Comparison of ENCODE assay signal across 10 cellular contexts in the genomic region with DNA sequence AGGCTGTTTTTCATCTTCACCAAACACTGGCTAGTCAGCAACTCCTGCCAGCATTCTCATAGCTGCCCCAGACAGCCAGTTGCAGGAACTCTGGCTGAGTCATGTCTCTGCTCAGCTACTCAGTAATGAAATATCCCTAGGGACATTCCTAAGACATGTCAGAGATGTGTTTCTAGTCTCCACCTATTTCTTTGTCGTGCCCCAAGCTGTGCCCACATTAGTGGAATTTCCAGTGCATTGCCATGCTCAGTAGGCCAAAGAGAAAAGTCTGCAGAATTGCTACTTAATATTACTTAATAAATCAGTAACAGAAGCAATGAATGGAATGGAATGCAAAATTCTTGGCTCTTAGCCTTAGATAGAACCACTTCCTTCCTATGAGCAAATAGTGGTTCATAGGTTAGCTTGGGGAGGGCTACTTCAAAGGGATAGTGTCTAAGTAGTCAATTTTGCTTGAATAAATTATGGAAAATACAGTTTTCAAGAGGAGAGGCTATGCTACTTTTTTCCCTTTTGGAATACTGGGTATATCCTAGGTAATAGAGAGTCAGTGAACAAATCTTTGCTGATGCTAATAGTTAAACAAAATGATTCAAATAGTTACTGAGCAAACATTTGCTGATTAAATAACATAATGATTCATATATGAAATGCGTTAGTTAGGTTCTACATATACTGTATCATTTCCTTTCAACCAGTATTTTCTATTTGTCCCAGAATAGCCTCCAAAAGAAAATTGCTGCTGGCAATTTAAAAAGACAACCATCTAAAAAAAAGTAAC. TPM values are rescaled to one million over a fixed set of nuclear protein-coding genes. Genes with fewer than 3 reads are reported as not detected.
DNase-seq lines count a peak whose midpoint lies in the region; ATAC-seq lines count a peak whose summit lies in the region.
"Had no signal": no experiment of that assay in that cellular context is flagged by ENCODE, and none has a peak within 500 bp of the region (broad histone marks: within the 10 kb centered on the region; RNA-seq: fewer than 3 reads in every experiment).

No MANE protein-coding gene starts in this region.

- H3K36me3 ChIP-seq in ACC112 (ENCODE audit: insufficient read depth, low read length): no peaks in the 10 kb centered on the region
- no peaks in the 10 kb centered on the region for H3K36me3 ChIP-seq in mesenchymal stem cell (ENCODE audit: control insufficient read depth in 1 of 2, insufficient read depth in 2 of 2, low read depth in 1 of 2, low read length in 2 of 2)

- no peaks in the 10 kb centered on the region for H3K79me2 ChIP-seq in ACC112 (ENCODE audit: control insufficient read depth, insufficient read depth, low read length, unreplicated experiment)

- no peak overlapping the region for H2BK12ac ChIP-seq in mesenchymal stem cell (ENCODE audit: low read length in 2 of 2)

- no peak overlapping the region for H3K23ac ChIP-seq in mesenchymal stem cell (ENCODE audit: low read length in 2 of 2)

- H3K27ac ChIP-seq in ACC112 (ENCODE audit: low read depth, low read length) (peak overlapping the region; percentile 98), mesenchymal stem cell (ENCODE audit: low read length, poor library complexity, severe bottlenecking) (peak overlapping the region; percentile 96)

- no peak overlapping the region for H3K14ac ChIP-seq in mesenchymal stem cell (ENCODE audit: low read length in 2 of 2)

- H2BK120ac ChIP-seq in mesenchymal stem cell (ENCODE audit: low read depth, low read length): no peak overlapping the region

- H3K4ac ChIP-seq in mesenchymal stem cell (ENCODE audit: low read depth in 1 of 2, low read length in 2 of 2): no peak overlapping the region

- WGBS in mesenchymal stem cell: 6% methylated on average over 2 of the region's 2 CpGs

- H3K79me1 ChIP-seq in mesenchymal stem cell (replicated peaks; ENCODE audit: low read length, poor library complexity, severe bottlenecking): no peaks in the 10 kb centered on the region

- H3K27me3 Mint-ChIP-seq in stimulated activated memory B cell treated with anti-CD40 and anti-IgM and Interleukin-4, amounts not matched to agents 10 μg/mL and 1 μg/mL and 100 μg/mL, for 72 hours: no peaks in the 10 kb centered on the region

- no peak for ATAC-seq in stimulated activated memory B cell treated with anti-CD40 and anti-IgM and Interleukin-4, amounts not matched to agents 10 μg/mL and 1 μg/mL and 100 μg/mL, for 72 hours
- ATAC-seq in GM19023 (IDR thresholded peaks at IDR 0.05; ENCODE audit: unreplicated experiment): no peak

- H3K18ac ChIP-seq in mesenchymal stem cell (ENCODE audit: low read depth in 1 of 2, low read length in 2 of 2): no peak overlapping the region

- peak overlapping the region; percentile 58 for H3K4me3 ChIP-seq in ACC112 (ENCODE audit: low read depth, low read length)
- H3K4me3 ChIP-seq in mesenchymal stem cell (ENCODE audit: insufficient read depth in 1 of 2, low read depth in 1 of 2, low read length in 2 of 2): no peak overlapping the region

- H2AK5ac ChIP-seq in mesenchymal stem cell (ENCODE audit: low read length, severe bottlenecking): no peak overlapping the region

- DNase-seq in LHCN-M2 (ENCODE audit: low read depth) (peak; percentile 100), dermis microvascular lymphatic vessel endothelial cell (ENCODE audit: low read depth in 2 of 2) (peak; percentile 66 to 92), mesenchymal stem cell (peak; percentile 96), NCI-H1436 (lab: John Stamatoyannopoulos, UW) (no peak)
- no peak for DNase-seq in activated CD4-positive, alpha-beta T cell treated with anti-CD3 and anti-CD28 coated beads for 4 hours
- DNase-seq: erythroblast, NCI-H146 had no signal

- peak overlapping the region; percentile 93 for H2BK5ac ChIP-seq in mesenchymal stem cell (ENCODE audit: low read depth, low read length, poor library complexity, severe bottlenecking)

- no peak overlapping the region for H2AFZ ChIP-seq in ACC112 (ENCODE audit: low read length, unreplicated experiment)
- H2AFZ ChIP-seq in mesenchymal stem cell (ENCODE audit: low read depth, low read length): no peak overlapping the region

- peaks cover 31% of the 10 kb centered on the region for H3K4me1 ChIP-seq in ACC112 (ENCODE audit: control insufficient read depth, insufficient read depth, low read length, unreplicated experiment)
- H3K4me1 ChIP-seq in mesenchymal stem cell (ENCODE audit: control insufficient read depth, insufficient read depth, low read depth, low read length): no peaks in the 10 kb centered on the region

- peaks cover 12% of the 10 kb centered on the region for H3K9me3 ChIP-seq in mesenchymal stem cell (ENCODE audit: control insufficient read depth, low read length)

- no peak overlapping the region for H3K4me2 ChIP-seq in mesenchymal stem cell (ENCODE audit: low read length, poor library complexity, severe bottlenecking)

- H4K8ac ChIP-seq in mesenchymal stem cell (ENCODE audit: low read length): no peak overlapping the region

- no peak overlapping the region for H2BK15ac ChIP-seq in mesenchymal stem cell (ENCODE audit: low read depth, poor library complexity, severe bottlenecking)

- H3K27me3 ChIP-seq in ACC112 (ENCODE audit: insufficient read depth, low read length) (no peaks in the 10 kb centered on the region), mesenchymal stem cell (ENCODE audit: control insufficient read depth in 1 of 2, insufficient read depth in 1 of 2, low read length in 2 of 2) (no peaks in the 10 kb centered on the region)

- peak overlapping the region; percentile 80 for H3K9ac ChIP-seq in mesenchymal stem cell (ENCODE audit: low read length)

- H3K4me3 Mint-ChIP-seq in stimulated activated memory B cell treated with anti-CD40 and anti-IgM and Interleukin-4, amounts not matched to agents 10 μg/mL and 1 μg/mL and 100 μg/mL, for 72 hours: no peak overlapping the region

- H3K9me3 Mint-ChIP-seq in stimulated activated memory B cell treated with anti-CD40 and anti-IgM and Interleukin-4, amounts not matched to agents 10 μg/mL and 1 μg/mL and 100 μg/mL, for 72 hours: peaks cover 14% of the 10 kb centered on the region

- H3K27ac Mint-ChIP-seq in stimulated activated memory B cell treated with anti-CD40 and anti-IgM and Interleukin-4, amounts not matched to agents 10 μg/mL and 1 μg/mL and 100 μg/mL, for 72 hours: no peak overlapping the region

- H4K91ac ChIP-seq in mesenchymal stem cell (ENCODE audit: low read length): no peak overlapping the region

- no peaks in the 10 kb centered on the region for H3K4me1 Mint-ChIP-seq in stimulated activated memory B cell treated with anti-CD40 and anti-IgM and Interleukin-4, amounts not matched to agents 10 μg/mL and 1 μg/mL and 100 μg/mL, for 72 hours

- H3K36me3 Mint-ChIP-seq in stimulated activated memory B cell treated with anti-CD40 and anti-IgM and Interleukin-4, amounts not matched to agents 10 μg/mL and 1 μg/mL and 100 μg/mL, for 72 hours: no peaks in the 10 kb centered on the region

RNA-seq across cellular contexts. Expression of gene SEMA3C, which starts 23.6 kb away (rescaled TPM):
- total RNA-seq in LHCN-M2 (2014; rRNA removed) (104 and 136 TPM in 2 replicates), dermis microvascular lymphatic vessel endothelial cell (under 0.01 and 3.9 TPM in 2 replicates)
- polyA plus RNA-seq in LHCN-M2 (2012): 30.7 TPM
- 15.0 TPM for polyA plus RNA-seq in mesenchymal stem cell (2013, experiment 1 of 2)
- 14.3 TPM for polyA plus RNA-seq in mesenchymal stem cell (2013, experiment 2 of 2)

Comparison
In these comparisons a context has a peak if more than half of its experiments do, and no peak if none do; other contexts are left out.
1. DNase-seq: peak in LHCN-M2 (single experiment), dermis microvascular lymphatic vessel endothelial cell (2 of 2) and mesenchymal stem cell (single experiment); none in activated CD4-positive, alpha-beta T cell treated with anti-CD3 and anti-CD28 coated beads for 4 hours (0 of 2) and NCI-H1436 (single experiment).
2. RNA of gene SEMA3C, which starts 23.6 kb away (total RNA-seq): 104 to 136 TPM in LHCN-M2; under 0.01 to 3.9 TPM in dermis microvascular lymphatic vessel endothelial cell; every median in the first group is over 10 times any median in the second.